8 cellular contexts compared by ENCODE assay signal in genomic region chr3:125375950-125376679, GRCh38. TPM values are rescaled to one million over a fixed set of nuclear protein-coding genes. Genes with fewer than 3 reads are reported as not detected.
DNase-seq lines count a peak whose midpoint lies in the region; ATAC-seq and TF ChIP-seq lines count a peak whose summit lies in the region.

No MANE protein-coding gene starts in this region.

- peak overlapping the region; percentile 97 to 100 (median 98) for H3K27ac Mint-ChIP-seq in CD4-positive, alpha-beta memory T cell

- peak overlapping the region; percentile 93 to 99 (median 94) for H3K4me3 Mint-ChIP-seq in CD4-positive, alpha-beta memory T cell

- no peak for TF ChIP-seq POLR2A in spleen (IDR thresholded peaks at IDR 0.05)

- intact Hi-C loops in CD4-positive, alpha-beta memory T cell (cut with micrococcal nuclease), result loop anchor here (1.0 to 10.0 kb wide), 7 partner anchors 17 to 646 kb away; partner anchors contain the start of genes OSBPL11, SNX4 and UMPS
- intact Hi-C loops in right cardiac atrium (cut with DNase I), result no loop called here
- intact Hi-C loops in spleen (cut with DNase I; ENCODE audit: low total_unique reads), result no loop called here

- no peaks in the 10 kb centered on the region for H3K36me3 ChIP-seq in CD4-positive, alpha-beta memory T cell (ENCODE audit: insufficient read depth, low read length)
- peaks cover 0 to 10% (median 0%) of the 10 kb centered on the region in 6 donors for H3K36me3 ChIP-seq in spleen

- no peaks in the 10 kb centered on the region for H3K27me3 Mint-ChIP-seq in CD4-positive, alpha-beta memory T cell

- peak overlapping the region; percentile 77 to 93 for H3K4me3 ChIP-seq in CD4-positive, alpha-beta memory T cell (ENCODE audit: low read length in 2 of 2)
- peak overlapping the region; percentile 87 for H3K4me3 ChIP-seq in HL-60 (replicated peaks; ENCODE audit: insufficient read depth, low read length)
- peak overlapping the region; percentile 95 for H3K4me3 ChIP-seq in right cardiac atrium (ENCODE audit: low read length)
- H3K4me3 ChIP-seq in spleen, result peak overlapping the region; percentile 33 to 93 (median 77)

- H3K9me3 ChIP-seq in CD4-positive, alpha-beta memory T cell (ENCODE audit: control insufficient read depth in 1 of 2, low read length in 2 of 2), result no peaks in the 10 kb centered on the region
- H3K9me3 ChIP-seq in right cardiac atrium (ENCODE audit: control insufficient read depth, low read length) (no peaks in the 10 kb centered on the region), spleen (no peaks in the 10 kb centered on the region)

- WGBS in right cardiac atrium, result 62% methylated on average over 10 of the region's 10 CpGs
- 61 to 63% (median 63%) methylated on average over 10 of the region's 10 CpGs for WGBS in spleen, 5 donors

- no peak for ATAC-seq in right cardiac atrium

- no peak for DNase-seq in CD4-positive, alpha-beta memory T cell
- DNase-seq in HL-60 (ENCODE audit: low read depth in 1 of 2, low spot score in 1 of 2) (no peak), right cardiac atrium (no peak), spleen (no peak), UCSD-AML1 (lab: John Stamatoyannopoulos, UW; ENCODE audit: unreplicated experiment) (no peak), OCI-M2 (lab: John Stamatoyannopoulos, UW; ENCODE audit: unreplicated experiment) (no peak), NCI-H187 treated with DMSO at 0.1 percent for 48 hours (lab: John Stamatoyannopoulos, UW) (no peak)

- peak overlapping the region; percentile 94 for H3K27ac ChIP-seq in CD4-positive, alpha-beta memory T cell (ENCODE audit: low read depth, low read length)
- peak overlapping the region; percentile 87 for H3K27ac ChIP-seq in HL-60 (replicated peaks)
- peak overlapping the region; percentile 88 for H3K27ac ChIP-seq in VCaP
- H3K27ac ChIP-seq in right cardiac atrium (ENCODE audit: low read length), result peak overlapping the region; percentile 94
- peak overlapping the region in 6 of 8 donors; percentile 90 to 97 (median 94) for H3K27ac ChIP-seq in spleen

- no peaks in the 10 kb centered on the region for H3K9me3 Mint-ChIP-seq in CD4-positive, alpha-beta memory T cell

- peaks cover 22 to 45% (median 34%) of the 10 kb centered on the region in 4 donors for H3K4me1 Mint-ChIP-seq in CD4-positive, alpha-beta memory T cell

- peaks cover 24% of the 10 kb centered on the region for H3K4me1 ChIP-seq in CD4-positive, alpha-beta memory T cell (ENCODE audit: insufficient read depth, low read length)
- peaks cover 9% of the 10 kb centered on the region for H3K4me1 ChIP-seq in right cardiac atrium (ENCODE audit: control insufficient read depth, insufficient read depth, low read length)
- peaks cover 7 to 48% (median 32%) of the 10 kb centered on the region in 6 donors for H3K4me1 ChIP-seq in spleen

- peaks cover 7 to 24% of the 10 kb centered on the region in 2 donors for H3K36me3 Mint-ChIP-seq in CD4-positive, alpha-beta memory T cell

- TF ChIP-seq CTCF in HL-60 (IDR thresholded peaks at IDR 0.05; ENCODE audit: insufficient read depth, low read length), result no peak
- no peak for TF ChIP-seq CTCF in VCaP (conservative IDR thresholded peaks at IDR 0.05)
- no peak for TF ChIP-seq CTCF in spleen (IDR thresholded peaks at IDR 0.05 in 8 of 11, conservative IDR thresholded peaks at IDR 0.05 in 3 of 11)

- CTCF ChIA-PET in CD4-positive, alpha-beta memory T cell (lab: Charles Lee; ENCODE audit: partially characterized antibody), result interaction anchor here (0.7 to 1.5 kb wide), 3 partner anchors 10 to 209 kb away, joined by 3 to 4 read pairs (median 3); no protein-coding TSS in a partner anchor

- no peaks in the 10 kb centered on the region for H3K27me3 ChIP-seq in CD4-positive, alpha-beta memory T cell (ENCODE audit: insufficient read depth, low read length)
- H3K27me3 ChIP-seq in HL-60 (ENCODE audit: insufficient read depth, poor library complexity, severe bottlenecking), result no peaks in the 10 kb centered on the region
- H3K27me3 ChIP-seq in right cardiac atrium (ENCODE audit: control insufficient read depth, insufficient read depth), result no peaks in the 10 kb centered on the region
- H3K27me3 ChIP-seq in spleen (replicated peaks in 1 of 7), result no peaks in the 10 kb centered on the region

- POLR2A ChIA-PET in CD4-positive, alpha-beta memory T cell (lab: Charles Lee; ENCODE audit: partially characterized antibody), result interaction anchor here (0.6 to 2.4 kb wide), 10 partner anchors 10 to 1791 kb away, joined by 3 to 15 read pairs (median 6); partner anchors contain the start of genes HACD2, OSBPL11 and SNX4

RNA-seq across cellular contexts. Expression of gene ZNF148, which starts 1.0 kb away (rescaled TPM):
- 10 to 100 TPM; 60.6 to 61.4 TPM for total RNA-seq in CD4-positive, alpha-beta memory T cell
- polyA plus RNA-seq in CD4-positive, alpha-beta memory T cell, result 10 to 100 TPM; 66.6 to 74.7 TPM
- 10 to 100 TPM; 45.4 to 51.6 (median 46.4) TPM for total RNA-seq in right cardiac atrium
- 5.3 TPM for polyA plus RNA-seq in right cardiac atrium
- total RNA-seq in spleen, result 10 to 100 TPM; 36.5 to 66.0 (median 48.2) TPM
- polyA plus RNA-seq in spleen, result 1 to 10 TPM; 4.1 to 5.7 (median 4.6) TPM
